ENCODE assay signal across 9 cellular contexts in the genomic region with DNA sequence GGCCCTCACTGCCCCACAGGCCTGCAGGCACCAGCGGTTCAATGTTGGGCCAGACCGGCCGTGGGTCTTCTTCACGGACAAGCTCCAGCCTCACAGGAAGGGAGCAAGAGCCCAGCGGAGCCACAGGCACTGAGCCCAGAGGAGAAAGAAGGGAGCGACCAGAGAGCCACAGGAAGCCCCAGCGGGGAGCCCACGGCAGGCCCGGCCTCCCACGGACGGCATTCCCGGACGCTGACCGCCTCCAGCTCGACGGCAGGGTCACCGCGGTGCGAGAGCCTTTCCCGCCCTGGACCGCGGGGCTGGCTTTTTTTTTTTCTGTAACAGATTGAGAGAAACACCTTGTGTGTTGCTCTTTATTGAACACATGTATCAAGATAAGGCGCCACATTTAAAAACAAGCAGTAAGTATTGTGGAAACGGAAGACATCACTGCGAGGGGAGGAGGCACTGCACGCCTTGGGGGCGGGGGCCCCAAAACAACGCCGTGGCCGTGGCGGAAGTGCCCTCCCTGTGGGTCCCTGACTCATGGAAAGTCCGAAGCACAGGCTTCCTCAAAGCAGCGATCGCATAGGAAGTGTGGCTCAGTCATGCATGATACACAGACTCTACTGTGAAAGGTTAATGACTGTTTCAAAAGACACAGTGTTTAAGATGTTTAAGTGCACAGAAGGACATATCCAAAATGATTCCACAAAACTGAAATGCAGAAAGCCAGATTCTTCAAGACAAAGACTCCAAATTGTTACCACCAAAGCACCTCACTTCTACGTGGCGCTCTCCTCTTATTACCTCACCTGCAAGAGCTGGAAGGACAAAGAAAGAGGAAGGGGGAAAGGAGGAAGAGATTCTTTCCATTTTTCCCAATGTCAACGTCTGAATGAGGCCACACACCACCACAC. TPM values are rescaled to one million over a fixed set of nuclear protein-coding genes. Genes with fewer than 3 reads are reported as not detected.
DNase-seq lines count a peak whose midpoint lies in the region; ATAC-seq and TF ChIP-seq lines count a peak whose summit lies in the region.
"Had no signal": no experiment of that assay in that cellular context is flagged by ENCODE, and none has a peak within 500 bp of the region (broad histone marks: within the 10 kb centered on the region; RNA-seq: fewer than 3 reads in every experiment).

No MANE protein-coding gene starts in this region.

- peak overlapping the region; percentile 99 for H3K4me3 Mint-ChIP-seq in activated CD8-positive, alpha-beta T cell treated with anti-CD3 and anti-CD28 coated beads for 36 hours
- H3K4me3 Mint-ChIP-seq in natural killer cell treated with Interleukin-12 subunit alpha and Interleukin-12 subunit beta and Interleukin-15 and Interleukin-18, amount 100 ng/mL, for 72 hours, result peak overlapping the region; percentile 92
- peak overlapping the region; percentile 98 to 100 for H3K4me3 Mint-ChIP-seq in stimulated activated naive CD8-positive, alpha-beta T cell treated with anti-CD3 and anti-CD28 coated beads, Interleukin-15, amount 100 ng/mL, for 72 hours

- H3K4me2 ChIP-seq in DOHH2 (ENCODE audit: low read length) (peak overlapping the region; percentile 74), Karpas-422 (ENCODE audit: low read depth, low read length, poor library complexity, severe bottlenecking) (peak overlapping the region; percentile 72)

- H3K79me2 ChIP-seq in DOHH2 (ENCODE audit: control insufficient read depth, low read length) (no peaks in the 10 kb centered on the region), Karpas-422 (ENCODE audit: low read length) (no peaks in the 10 kb centered on the region)

- peak overlapping the region; percentile 91 for H3K27ac Mint-ChIP-seq in activated CD8-positive, alpha-beta T cell treated with anti-CD3 and anti-CD28 coated beads for 36 hours
- peak overlapping the region; percentile 89 to 91 for H3K27ac Mint-ChIP-seq in natural killer cell treated with Interleukin-12 subunit alpha and Interleukin-12 subunit beta and Interleukin-15 and Interleukin-18, amount 100 ng/mL, for 72 hours
- peak overlapping the region; percentile 92 to 97 for H3K27ac Mint-ChIP-seq in stimulated activated naive CD8-positive, alpha-beta T cell treated with anti-CD3 and anti-CD28 coated beads, Interleukin-15, amount 100 ng/mL, for 72 hours

- H3K36me3 ChIP-seq in DOHH2 (ENCODE audit: control insufficient read depth, low read length), result no peaks in the 10 kb centered on the region
- H3K36me3 ChIP-seq in Karpas-422 (ENCODE audit: insufficient read depth, low read length), result no peaks in the 10 kb centered on the region

- H3K27me3 ChIP-seq in DOHH2 (ENCODE audit: control insufficient read depth, low read length) (peaks cover 26% of the 10 kb centered on the region), Karpas-422 (ENCODE audit: low read length) (no peaks in the 10 kb centered on the region)

- peak overlapping the region; percentile 79 for H2AFZ ChIP-seq in Karpas-422 (ENCODE audit: low read length)

- peak overlapping the region; percentile 63 for H3K27ac ChIP-seq in DOHH2 (ENCODE audit: low read depth, low read length)
- no peak overlapping the region for H3K27ac ChIP-seq in Karpas-422 (ENCODE audit: low read length)
- H3K27ac ChIP-seq: VCaP had no signal

- peaks cover 35% of the 10 kb centered on the region for H3K36me3 Mint-ChIP-seq in activated CD8-positive, alpha-beta T cell treated with anti-CD3 and anti-CD28 coated beads for 36 hours (ENCODE audit: low read depth)
- H3K36me3 Mint-ChIP-seq in natural killer cell treated with Interleukin-12 subunit alpha and Interleukin-12 subunit beta and Interleukin-15 and Interleukin-18, amount 100 ng/mL, for 72 hours, result peaks cover 6% of the 10 kb centered on the region

- H3K9ac ChIP-seq in Karpas-422 (ENCODE audit: low read length), result peak overlapping the region; percentile 60

- intact Hi-C loops in activated CD8-positive, alpha-beta T cell treated with anti-CD3 and anti-CD28 coated beads for 36 hours (cut with micrococcal nuclease), result loop anchor here (1.0 to 5.0 kb wide), 3 partner anchors 19 to 98 kb away; no protein-coding TSS in a partner anchor

- H3K9me3 ChIP-seq in DOHH2 (ENCODE audit: control insufficient read depth, insufficient read depth, low read length), result no peaks in the 10 kb centered on the region
- no peaks in the 10 kb centered on the region for H3K9me3 ChIP-seq in Karpas-422 (ENCODE audit: low read length)

- no peak for TF ChIP-seq CTCF in DOHH2 (IDR thresholded peaks at IDR 0.05; ENCODE audit: low read depth, low read length, poor library complexity, severe bottlenecking)
- no peak for TF ChIP-seq CTCF in activated CD8-positive, alpha-beta T cell treated with anti-CD3 and anti-CD28 coated beads for 36 hours (IDR thresholded peaks at IDR 0.05)

- H3K27me3 Mint-ChIP-seq in activated CD8-positive, alpha-beta T cell treated with anti-CD3 and anti-CD28 coated beads for 36 hours, result no peaks in the 10 kb centered on the region
- no peaks in the 10 kb centered on the region for H3K27me3 Mint-ChIP-seq in natural killer cell treated with Interleukin-12 subunit alpha and Interleukin-12 subunit beta and Interleukin-15 and Interleukin-18, amount 100 ng/mL, for 72 hours
- H3K27me3 Mint-ChIP-seq in stimulated activated naive CD8-positive, alpha-beta T cell treated with anti-CD3 and anti-CD28 coated beads, Interleukin-15, amount 100 ng/mL, for 72 hours, result no peaks in the 10 kb centered on the region

- peaks cover 48% of the 10 kb centered on the region for H3K4me1 ChIP-seq in DOHH2 (ENCODE audit: control insufficient read depth, low read length)
- H3K4me1 ChIP-seq in Karpas-422 (ENCODE audit: low read length), result peaks cover 38% of the 10 kb centered on the region

- POLR2A ChIA-PET in activated CD8-positive, alpha-beta T cell treated with anti-CD3 and anti-CD28 coated beads for 36 hours (lab: Charles Lee), result interaction anchor here (0.6 to 12.3 kb wide), 12 partner anchors 11 to 136 kb away, joined by 3 to 99 read pairs (median 4); no protein-coding TSS in a partner anchor

- H3K9me2 ChIP-seq in DOHH2 (replicated peaks; ENCODE audit: control insufficient read depth, low read length) (no peaks in the 10 kb centered on the region), Karpas-422 (replicated peaks; ENCODE audit: insufficient read depth, low read length) (no peaks in the 10 kb centered on the region)

- ATAC-seq in GM21786 (IDR thresholded peaks at IDR 0.05; ENCODE audit: unreplicated experiment), result peak; percentile 64
- ATAC-seq in activated CD8-positive, alpha-beta T cell treated with anti-CD3 and anti-CD28 coated beads for 36 hours, result peak; percentile 66
- ATAC-seq in natural killer cell treated with Interleukin-12 subunit alpha and Interleukin-12 subunit beta and Interleukin-15 and Interleukin-18, amount 100 ng/mL, for 72 hours, result peak; percentile 84 to 87
- ATAC-seq in stimulated activated naive CD8-positive, alpha-beta T cell treated with anti-CD3 and anti-CD28 coated beads, Interleukin-15, amount 100 ng/mL, for 72 hours, result peak; percentile 72

- peaks cover 11% of the 10 kb centered on the region for H3K9me3 Mint-ChIP-seq in activated CD8-positive, alpha-beta T cell treated with anti-CD3 and anti-CD28 coated beads for 36 hours
- H3K9me3 Mint-ChIP-seq in natural killer cell treated with Interleukin-12 subunit alpha and Interleukin-12 subunit beta and Interleukin-15 and Interleukin-18, amount 100 ng/mL, for 72 hours, result no peaks in the 10 kb centered on the region
- H3K9me3 Mint-ChIP-seq in stimulated activated naive CD8-positive, alpha-beta T cell treated with anti-CD3 and anti-CD28 coated beads, Interleukin-15, amount 100 ng/mL, for 72 hours, result peaks cover 10 to 18% of the 10 kb centered on the region in 2 donors

- H4K20me1 ChIP-seq in DOHH2 (ENCODE audit: control insufficient read depth, insufficient read depth, low read depth, low read length) (peaks cover 10% of the 10 kb centered on the region), Karpas-422 (ENCODE audit: insufficient read depth, low read depth, low read length) (no peaks in the 10 kb centered on the region)

- DNase-seq in Karpas-422, result peak; percentile 81
- DNase-seq in activated CD8-positive, alpha-beta T cell treated with anti-CD3 and anti-CD28 coated beads for 36 hours, result peak; percentile 96
- DNase-seq in epidermal melanocyte (ENCODE audit: insufficient read length, low spot score), result peak; percentile 76
- peak; percentile 90 for DNase-seq in natural killer cell treated with Interleukin-12 subunit alpha and Interleukin-12 subunit beta and Interleukin-15 and Interleukin-18, amount 100 ng/mL, for 72 hours (ENCODE audit: low spot score)
- DNase-seq in stimulated activated naive CD8-positive, alpha-beta T cell treated with anti-CD3 and anti-CD28 coated beads, Interleukin-15, amount 100 ng/mL, for 72 hours, result peak; percentile 84 to 92
- no peak for DNase-seq in NCI-H128 (lab: John Stamatoyannopoulos, UW; ENCODE audit: unreplicated experiment)

- peaks cover 12% of the 10 kb centered on the region for H3F3A ChIP-seq in DOHH2 (ENCODE audit: control insufficient read depth, insufficient read depth)

- H3K4me1 Mint-ChIP-seq in activated CD8-positive, alpha-beta T cell treated with anti-CD3 and anti-CD28 coated beads for 36 hours (ENCODE audit: low read depth), result peaks cover 60% of the 10 kb centered on the region
- peaks cover 65% of the 10 kb centered on the region in 2 donors for H3K4me1 Mint-ChIP-seq in natural killer cell treated with Interleukin-12 subunit alpha and Interleukin-12 subunit beta and Interleukin-15 and Interleukin-18, amount 100 ng/mL, for 72 hours (ENCODE audit: low read depth in 2 of 2)
- H3K4me1 Mint-ChIP-seq in stimulated activated naive CD8-positive, alpha-beta T cell treated with anti-CD3 and anti-CD28 coated beads, Interleukin-15, amount 100 ng/mL, for 72 hours, result peaks cover 73% of the 10 kb centered on the region

- CTCF ChIA-PET in activated CD8-positive, alpha-beta T cell treated with anti-CD3 and anti-CD28 coated beads for 36 hours (lab: Charles Lee), result interaction anchor here (1.2 to 4.0 kb wide), 3 partner anchors 16 to 63 kb away, joined by 5 to 15 read pairs (median 7); no protein-coding TSS in a partner anchor

- H3K4me3 ChIP-seq in DOHH2 (ENCODE audit: low read length) (peak overlapping the region; percentile 63), Karpas-422 (ENCODE audit: low read length) (peak overlapping the region; percentile 56)

RNA-seq across cellular contexts. Expression of gene RASA3, which starts 3.5 kb away (rescaled TPM):
- total RNA-seq in Karpas-422 (2014; rRNA removed; shearing (Covaris generic); ENCODE audit: low replicate concordance), result 0.56 and 2.4 TPM in 2 replicates
- total RNA-seq in activated CD8-positive, alpha-beta T cell treated with anti-CD3 and anti-CD28 coated beads for 36 hours, result 10 to 100 TPM; 28.9 to 32.3 TPM
- total RNA-seq in natural killer cell treated with Interleukin-12 subunit alpha and Interleukin-12 subunit beta and Interleukin-15 and Interleukin-18, amount 100 ng/mL, for 72 hours, result 10 to 100 TPM in 1 of 2 donors, 1 to 10 TPM in 1; 6.9 to 11.7 TPM

RNA-seq across cellular contexts. Expression of gene CFAP97D2, which starts 50.2 kb away (rescaled TPM):
- total RNA-seq in Karpas-422 (2014; rRNA removed; shearing (Covaris generic); ENCODE audit: low replicate concordance), result not detected in 2 replicates
- total RNA-seq in activated CD8-positive, alpha-beta T cell treated with anti-CD3 and anti-CD28 coated beads for 36 hours, result not detected
- total RNA-seq in natural killer cell treated with Interleukin-12 subunit alpha and Interleukin-12 subunit beta and Interleukin-15 and Interleukin-18, amount 100 ng/mL, for 72 hours, result not detected
